Comparison of ENCODE assay signal across 1 cellular context in the genomic region with DNA sequence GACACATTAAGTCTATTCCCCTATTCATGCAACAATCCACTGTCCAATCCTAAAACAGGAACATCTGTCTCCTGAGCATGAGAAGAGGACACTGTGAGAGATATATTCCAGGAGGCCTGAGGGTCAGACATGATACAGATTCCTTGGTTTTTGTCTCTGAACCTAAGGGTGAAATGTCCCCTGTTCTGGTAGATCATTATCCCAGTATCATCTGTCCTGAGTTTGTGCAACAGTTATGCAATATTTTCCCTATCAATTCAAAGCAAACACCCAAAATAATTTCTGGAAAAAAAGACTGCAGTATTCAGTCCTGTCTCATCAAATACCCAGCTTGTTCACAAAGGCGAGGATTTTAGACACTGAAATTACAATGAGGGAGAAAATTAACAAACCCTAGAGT.
TF ChIP-seq lines count a peak whose summit lies in the region.

No MANE protein-coding gene starts in this region.

TF ChIP-seq in HepG2, 621 proteins besides CTCF, POLR2A, EP300 and RAD21:
- TF ChIP-seq ZNF629 (CRISPR knock-in tag; conservative IDR thresholded peaks at IDR 0.05) = no peak
- TF ChIP-seq SOX6 (IDR thresholded peaks at IDR 0.05) = no peak
- TF ChIP-seq SOX6 (CRISPR knock-in tag; IDR thresholded peaks at IDR 0.05) = peak; percentile 30; the same call in 1 of the 2 replicates
- TF ChIP-seq SIX1 (CRISPR knock-in tag; IDR thresholded peaks at IDR 0.05; ENCODE audit: borderline replicate concordance) = 0 out of 2 replicates have a peak, but pooled peaks have one; percentile 54
- 0 out of 2 replicates have a peak, but pooled peaks have one; percentile 35 for TF ChIP-seq ARID3A (IDR thresholded peaks at IDR 0.05; ENCODE audit: low read depth, low read length)
- TF ChIP-seq MIXL1 (CRISPR knock-in tag; IDR thresholded peaks at IDR 0.05) = 0 out of 2 replicates have a peak, but pooled peaks have one; percentile 18
- peak; percentile 44; the same call in 1 of the 2 replicates for TF ChIP-seq TFAP4 (IDR thresholded peaks at IDR 0.05; ENCODE audit: borderline replicate concordance, low read depth)
- TF ChIP-seq, protein P1, sequence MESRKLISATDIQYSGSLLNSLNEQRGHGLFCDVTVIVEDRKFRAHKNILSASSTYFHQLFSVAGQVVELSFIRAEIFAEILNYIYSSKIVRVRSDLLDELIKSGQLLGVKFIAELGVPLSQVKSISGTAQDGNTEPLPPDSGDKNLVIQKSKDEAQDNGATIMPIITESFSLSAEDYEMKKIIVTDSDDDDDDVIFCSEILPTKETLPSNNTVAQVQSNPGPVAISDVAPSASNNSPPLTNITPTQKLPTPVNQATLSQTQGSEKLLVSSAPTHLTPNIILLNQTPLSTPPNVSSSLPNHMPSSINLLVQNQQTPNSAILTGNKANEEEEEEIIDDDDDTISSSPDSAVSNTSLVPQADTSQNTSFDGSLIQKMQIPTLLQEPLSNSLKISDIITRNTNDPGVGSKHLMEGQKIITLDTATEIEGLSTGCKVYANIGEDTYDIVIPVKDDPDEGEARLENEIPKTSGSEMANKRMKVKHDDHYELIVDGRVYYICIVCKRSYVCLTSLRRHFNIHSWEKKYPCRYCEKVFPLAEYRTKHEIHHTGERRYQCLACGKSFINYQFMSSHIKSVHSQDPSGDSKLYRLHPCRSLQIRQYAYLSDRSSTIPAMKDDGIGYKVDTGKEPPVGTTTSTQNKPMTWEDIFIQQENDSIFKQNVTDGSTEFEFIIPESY (CRISPR knock-in tag; IDR thresholded peaks at IDR 0.05) = no peak
- TF ChIP-seq CEBPB (IDR thresholded peaks at IDR 0.05; ENCODE audit: borderline replicate concordance, low read depth, low read length) = peak; percentile 87; the same call in 1 of the 2 replicates
- peak; percentile 51; the same call in 1 of the 2 replicates for TF ChIP-seq FOXJ3 (CRISPR knock-in tag; IDR thresholded peaks at IDR 0.05; ENCODE audit: borderline replicate concordance)
- TF ChIP-seq HNF4A (CRISPR knock-in tag; IDR thresholded peaks at IDR 0.05) = peak; percentile 37; the same call in 1 of the 2 replicates
- 0 out of 2 replicates have a peak, but pooled peaks have one; percentile 26 for TF ChIP-seq PHF21A (CRISPR knock-in tag; IDR thresholded peaks at IDR 0.05)
- TF ChIP-seq ISL2 (CRISPR knock-in tag; IDR thresholded peaks at IDR 0.05) = peak; percentile 29; the same call in 1 of the 2 replicates
- TF ChIP-seq MTF1 (CRISPR knock-in tag; IDR thresholded peaks at IDR 0.05) = no peak
- TF ChIP-seq CERS6 (CRISPR knock-in tag; IDR thresholded peaks at IDR 0.05) = no peak
- TF ChIP-seq FOXP1 (IDR thresholded peaks at IDR 0.05) = no peak
- TF ChIP-seq FOXP1 (CRISPR knock-in tag; IDR thresholded peaks at IDR 0.05) = peak; percentile 16; the same call in 1 of the 2 replicates
- TF ChIP-seq ZNF281 (CRISPR knock-in tag; IDR thresholded peaks at IDR 0.05; ENCODE audit: borderline replicate concordance) = no peak
- no peak for TF ChIP-seq ZSCAN30 (CRISPR knock-in tag; IDR thresholded peaks at IDR 0.05)
- peak; percentile 90 for TF ChIP-seq CEBPG (CRISPR knock-in tag; IDR thresholded peaks at IDR 0.05)
- TF ChIP-seq, protein P2, sequence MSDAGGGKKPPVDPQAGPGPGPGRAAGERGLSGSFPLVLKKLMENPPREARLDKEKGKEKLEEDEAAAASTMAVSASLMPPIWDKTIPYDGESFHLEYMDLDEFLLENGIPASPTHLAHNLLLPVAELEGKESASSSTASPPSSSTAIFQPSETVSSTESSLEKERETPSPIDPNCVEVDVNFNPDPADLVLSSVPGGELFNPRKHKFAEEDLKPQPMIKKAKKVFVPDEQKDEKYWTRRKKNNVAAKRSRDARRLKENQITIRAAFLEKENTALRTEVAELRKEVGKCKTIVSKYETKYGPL (CRISPR knock-in tag; IDR thresholded peaks at IDR 0.05) = peak; percentile 71; the same call in 1 of the 2 replicates
- TF ChIP-seq FOXP4 (CRISPR knock-in tag; IDR thresholded peaks at IDR 0.05) = 0 out of 2 replicates have a peak, but pooled peaks have one; percentile 22
- peak; percentile 49; the same call in 1 of the 2 replicates for TF ChIP-seq HNF1A (IDR thresholded peaks at IDR 0.05; ENCODE audit: low read depth)
- no peak; the same call in 1 of the 2 replicates for TF ChIP-seq HNF1A (CRISPR knock-in tag; IDR thresholded peaks at IDR 0.05; ENCODE audit: borderline replicate concordance)
- no peak for TF ChIP-seq IKZF4 (CRISPR knock-in tag; IDR thresholded peaks at IDR 0.05; ENCODE audit: borderline replicate concordance, low read depth, not compliant biosample characterization)
- no peak for TF ChIP-seq TEAD2 (CRISPR knock-in tag; IDR thresholded peaks at IDR 0.05)
- TF ChIP-seq KDM1A (CRISPR knock-in tag; IDR thresholded peaks at IDR 0.05) = no peak
